In the genomic region with DNA sequence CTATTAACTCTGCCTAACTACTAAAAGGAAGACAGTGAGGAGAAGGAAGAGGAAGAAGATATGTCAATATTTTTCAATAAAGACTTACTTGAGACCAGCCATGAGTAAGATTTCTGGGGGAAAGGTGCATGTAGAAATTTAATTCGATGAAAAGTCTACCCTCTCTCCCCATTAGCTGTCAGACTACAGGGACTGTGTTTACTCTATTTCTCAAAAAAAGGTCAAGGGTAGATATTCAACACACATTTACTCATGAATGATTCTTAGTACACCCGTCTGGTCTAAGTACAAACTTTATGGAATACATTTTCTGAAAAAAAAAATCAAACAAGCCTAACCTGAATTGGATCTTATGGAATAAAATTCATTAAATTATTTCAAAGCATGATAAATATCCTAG, we compare ENCODE assay signal across 15 cellular contexts. TPM values are rescaled to one million over a fixed set of nuclear protein-coding genes. Genes with fewer than 3 reads are reported as not detected.
DNase-seq lines count a peak whose midpoint lies in the region; ATAC-seq, FAIRE-seq and TF ChIP-seq lines count a peak whose summit lies in the region.
"Had no signal": no experiment of that assay in that cellular context is flagged by ENCODE, and none has a peak within 500 bp of the region (broad histone marks: within the 10 kb centered on the region; RNA-seq: fewer than 3 reads in every experiment).

No MANE protein-coding gene starts in this region.

- peaks cover 6% of the 10 kb centered on the region; the same call in 1 of the 2 replicates for H3K36me3 ChIP-seq in HUES48 (ENCODE audit: control insufficient read depth, insufficient read depth, low read length)
- H3K36me3 ChIP-seq in body of pancreas (replicated peaks in 1 of 2; ENCODE audit: insufficient read depth in 1 of 2, low read depth in 2 of 2): no peaks in the 10 kb centered on the region
- no peaks in the 10 kb centered on the region for H3K36me3 ChIP-seq in subcutaneous abdominal adipose tissue (ENCODE audit: control insufficient read depth in 5 of 5, insufficient read depth in 5 of 5, low read length in 5 of 5)
- no peaks in the 10 kb centered on the region for H3K36me3 ChIP-seq in aorta (ENCODE audit: control insufficient read depth in 1 of 2, insufficient read depth in 2 of 2, low read length in 1 of 2)
- H3K36me3 ChIP-seq: heart left ventricle, right atrium auricular region had no signal

- peak overlapping the region; percentile 27 for H3K27ac Mint-ChIP-seq in mesothelial cell of epicardium

- H3K9me3 ChIP-seq in HUES48 (ENCODE audit: control insufficient read depth, insufficient read depth, low read length) (no peaks in the 10 kb centered on the region), body of pancreas (no peaks in the 10 kb centered on the region), subcutaneous abdominal adipose tissue (ENCODE audit: control insufficient read depth in 5 of 5, low read length in 5 of 5) (no peaks in the 10 kb centered on the region), aorta (ENCODE audit: control insufficient read depth, low read length) (no peaks in the 10 kb centered on the region)
- H3K9me3 ChIP-seq: heart left ventricle, right atrium auricular region had no signal

- H3K4me3 Mint-ChIP-seq in mesothelial cell of epicardium: no peak overlapping the region

- no peak for ATAC-seq in body of pancreas
- no peak for ATAC-seq in aorta (ENCODE audit: low FRiP score)
- ATAC-seq in activated CD4-positive, CD25-positive, alpha-beta regulatory T cell treated with anti-CD3 and anti-CD28 coated beads, Interleukin-2, amount 50 U/mL, for 24 hours: no peak
- ATAC-seq: heart left ventricle had no signal

- H3K27me3 ChIP-seq in HUES48 (ENCODE audit: control insufficient read depth, insufficient read depth, low read length) (no peaks in the 10 kb centered on the region), body of pancreas (no peaks in the 10 kb centered on the region), subcutaneous abdominal adipose tissue (ENCODE audit: control insufficient read depth in 5 of 5, insufficient read depth in 4 of 5, low read length in 5 of 5) (no peaks in the 10 kb centered on the region), aorta (ENCODE audit: control insufficient read depth in 1 of 2, insufficient read depth in 2 of 2, low read length in 1 of 2) (no peaks in the 10 kb centered on the region)
- H3K27me3 ChIP-seq: heart left ventricle, right atrium auricular region had no signal

- 21 to 29% methylated on average over 2 of the region's 2 CpGs for WGBS in body of pancreas, 2 donors
- 83 to 89% methylated on average over 2 of the region's 2 CpGs for WGBS in aorta, 2 donors

- no peak for FAIRE-seq in HTR-8/SVneo (lab: Jason Lieb, UNC)
- FAIRE-seq: D721Med had no signal

- no peak for TF ChIP-seq POLR2A in body of pancreas (IDR thresholded peaks at IDR 0.05)

- TF ChIP-seq CTCF in body of pancreas (IDR thresholded peaks at IDR 0.05): no peak
- TF ChIP-seq CTCF in mesothelial cell of epicardium (IDR thresholded peaks at IDR 0.05; ENCODE audit: unreplicated experiment): no peak

- H3K27ac ChIP-seq in HUES48 (ENCODE audit: low read depth, low read length) (peak overlapping the region; percentile 21), body of pancreas (peak overlapping the region; percentile 4 to 62 (median 32)), subcutaneous abdominal adipose tissue (ENCODE audit: low read depth, low read length) (peak overlapping the region; percentile 99), aorta (ENCODE audit: low read depth in 1 of 2, low read length in 2 of 2) (no peak overlapping the region)
- H3K27ac ChIP-seq: right atrium auricular region had no signal

- intact Hi-C loops in body of pancreas (cut with DNase I) (no loop called here), aorta (cut with DNase I) (no loop called here)

- H3K4me3 ChIP-seq in HUES48 (ENCODE audit: low read depth, low read length) (no peak overlapping the region), body of pancreas (no peak overlapping the region), subcutaneous abdominal adipose tissue (ENCODE audit: low read depth in 1 of 5, low read length in 5 of 5) (no peak overlapping the region), aorta (ENCODE audit: low read length in 2 of 2) (no peak overlapping the region)
- H3K4me3 ChIP-seq: heart left ventricle, right atrium auricular region had no signal

- H3K36me3 Mint-ChIP-seq in mesothelial cell of epicardium: peaks cover 2% of the 10 kb centered on the region

- peaks cover 66% of the 10 kb centered on the region for H3K4me1 Mint-ChIP-seq in mesothelial cell of epicardium

- H3K27me3 Mint-ChIP-seq in mesothelial cell of epicardium (ENCODE audit: low read depth): no peaks in the 10 kb centered on the region

- no peaks in the 10 kb centered on the region for H3K9me3 Mint-ChIP-seq in mesothelial cell of epicardium

- no peak overlapping the region for H3K9ac ChIP-seq in HUES48 (ENCODE audit: low read depth, low read length)
- peak overlapping the region in 2 of 5 donors; percentile 11 to 79 for H3K9ac ChIP-seq in subcutaneous abdominal adipose tissue (ENCODE audit: low read length in 5 of 5)

- H3K4me1 ChIP-seq in HUES48 (ENCODE audit: control insufficient read depth, insufficient read depth, low read length): peaks cover 20% of the 10 kb centered on the region
- peaks cover 80% of the 10 kb centered on the region for H3K4me1 ChIP-seq in body of pancreas
- peaks cover 5 to 89% (median 84%) of the 10 kb centered on the region in 5 donors for H3K4me1 ChIP-seq in subcutaneous abdominal adipose tissue (ENCODE audit: control insufficient read depth in 5 of 5, insufficient read depth in 5 of 5, low read length in 5 of 5)
- peaks cover 3 to 10% of the 10 kb centered on the region in 2 donors for H3K4me1 ChIP-seq in aorta (ENCODE audit: control insufficient read depth in 1 of 2, insufficient read depth in 2 of 2, low read length in 2 of 2)

- DNase-seq in body of pancreas: no peak
- no peak for DNase-seq in mesothelial cell of epicardium (ENCODE audit: low spot score in 2 of 2, unreplicated experiment in 2 of 2)
- no peak for DNase-seq in aorta
- DNase-seq in HTR-8/SVneo (ENCODE audit: insufficient read length, low spot score): no peak
- DNase-seq: activated CD4-positive, alpha-beta T cell treated with anti-CD3 and anti-CD28 coated beads for 4 hours; activated effector memory CD4-positive, alpha-beta T cell treated with Interleukin-2 at 50 U/mL for 16 hours; cerebellar nuclear complex; heart left ventricle; NCI-H1417; NCI-H748 treated with DMSO at 0.1 percent for 48 hours had no signal

RNA-seq across cellular contexts. Expression of a gene that starts 6.8 kb away (rescaled TPM):
- total RNA-seq in body of pancreas (100 to 1,000 TPM in 1 of 2 donors, 10 to 100 TPM in 1; 99.1 to 118 TPM), mesothelial cell of epicardium (301 to 312 TPM (median 307 TPM) in 3 replicates), aorta (100 to 1,000 TPM; 106 to 121 TPM)
- 100 to 1,000 TPM; 107 to 123 TPM for polyA plus RNA-seq in aorta

Comparison
In these comparisons a context has a peak if more than half of its experiments do, and no peak if none do; other contexts are left out.
1. H3K27ac ChIP-seq: peak in HUES48 (single experiment), body of pancreas (4 of 4) and subcutaneous abdominal adipose tissue (single experiment); none in aorta (0 of 2).